ENCODE assay signal across 1 cellular context in the genomic region with DNA sequence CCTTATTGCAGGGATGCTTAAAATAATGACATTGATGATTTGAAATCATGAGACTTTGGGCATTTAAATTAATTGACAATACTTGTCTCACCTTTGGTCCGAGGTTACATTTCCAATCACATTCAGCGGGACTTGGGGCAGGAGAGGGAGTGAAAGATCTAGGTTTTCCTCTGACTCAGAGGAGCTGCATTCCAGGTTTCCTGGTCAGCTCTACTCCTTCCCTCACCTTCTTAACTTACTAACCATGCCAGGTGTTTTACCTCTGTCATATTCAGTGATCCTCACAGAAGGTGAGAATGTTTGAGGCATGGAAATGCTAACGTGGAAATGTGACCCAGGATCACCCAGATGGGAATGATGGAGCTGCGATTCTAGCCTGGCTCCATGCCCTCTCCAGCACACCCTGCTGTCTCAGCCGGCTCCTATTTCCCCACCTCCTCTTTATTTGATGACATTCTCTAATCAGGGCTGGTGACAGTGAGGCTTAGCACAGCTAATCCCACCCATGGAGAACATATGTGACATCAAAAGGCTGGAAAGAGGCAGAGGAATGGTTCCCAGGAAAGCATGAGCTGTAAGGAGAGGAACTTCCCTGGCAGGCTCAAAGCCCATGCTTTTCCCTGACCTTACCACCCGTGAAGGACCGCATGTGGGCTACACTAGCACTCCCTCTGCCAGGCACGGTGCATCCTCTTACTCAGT.
TF ChIP-seq lines count a peak whose summit lies in the region.

No MANE protein-coding gene starts in this region.

TF ChIP-seq in IMR-90, 13 proteins besides CTCF, POLR2A, EP300 and RAD21 (continued from another document):
- no peak for TF ChIP-seq NFE2L2 (IDR thresholded peaks at IDR 0.05; ENCODE audit: low read depth, low read length)
- no peak for TF ChIP-seq MAFK (IDR thresholded peaks at IDR 0.05; ENCODE audit: low read depth, low read length)
- TF ChIP-seq, protein P1, sequence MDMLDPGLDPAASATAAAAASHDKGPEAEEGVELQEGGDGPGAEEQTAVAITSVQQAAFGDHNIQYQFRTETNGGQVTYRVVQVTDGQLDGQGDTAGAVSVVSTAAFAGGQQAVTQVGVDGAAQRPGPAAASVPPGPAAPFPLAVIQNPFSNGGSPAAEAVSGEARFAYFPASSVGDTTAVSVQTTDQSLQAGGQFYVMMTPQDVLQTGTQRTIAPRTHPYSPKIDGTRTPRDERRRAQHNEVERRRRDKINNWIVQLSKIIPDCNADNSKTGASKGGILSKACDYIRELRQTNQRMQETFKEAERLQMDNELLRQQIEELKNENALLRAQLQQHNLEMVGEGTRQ (IDR thresholded peaks at IDR 0.05; ENCODE audit: low read depth, low read length): no peak
- no peak for TF ChIP-seq RCOR1 (IDR thresholded peaks at IDR 0.05; ENCODE audit: insufficient replicate concordance, low read length)
- TF ChIP-seq RFX5 (IDR thresholded peaks at IDR 0.05; ENCODE audit: low read depth, low read length): no peak
- TF ChIP-seq MAZ (IDR thresholded peaks at IDR 0.05; ENCODE audit: borderline replicate concordance, low read depth, low read length): no peak
- no peak for TF ChIP-seq MXI1 (IDR thresholded peaks at IDR 0.05; ENCODE audit: borderline replicate concordance, low read depth, low read length)
- no peak for TF ChIP-seq BHLHE40 (IDR thresholded peaks at IDR 0.05; ENCODE audit: low read depth, low read length)
- TF ChIP-seq, protein P2, sequence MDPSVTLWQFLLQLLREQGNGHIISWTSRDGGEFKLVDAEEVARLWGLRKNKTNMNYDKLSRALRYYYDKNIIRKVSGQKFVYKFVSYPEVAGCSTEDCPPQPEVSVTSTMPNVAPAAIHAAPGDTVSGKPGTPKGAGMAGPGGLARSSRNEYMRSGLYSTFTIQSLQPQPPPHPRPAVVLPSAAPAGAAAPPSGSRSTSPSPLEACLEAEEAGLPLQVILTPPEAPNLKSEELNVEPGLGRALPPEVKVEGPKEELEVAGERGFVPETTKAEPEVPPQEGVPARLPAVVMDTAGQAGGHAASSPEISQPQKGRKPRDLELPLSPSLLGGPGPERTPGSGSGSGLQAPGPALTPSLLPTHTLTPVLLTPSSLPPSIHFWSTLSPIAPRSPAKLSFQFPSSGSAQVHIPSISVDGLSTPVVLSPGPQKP (IDR thresholded peaks at IDR 0.05; ENCODE audit: borderline replicate concordance, low read depth, low read length): no peak
